12 cellular contexts compared by ENCODE assay signal in the genomic region with DNA sequence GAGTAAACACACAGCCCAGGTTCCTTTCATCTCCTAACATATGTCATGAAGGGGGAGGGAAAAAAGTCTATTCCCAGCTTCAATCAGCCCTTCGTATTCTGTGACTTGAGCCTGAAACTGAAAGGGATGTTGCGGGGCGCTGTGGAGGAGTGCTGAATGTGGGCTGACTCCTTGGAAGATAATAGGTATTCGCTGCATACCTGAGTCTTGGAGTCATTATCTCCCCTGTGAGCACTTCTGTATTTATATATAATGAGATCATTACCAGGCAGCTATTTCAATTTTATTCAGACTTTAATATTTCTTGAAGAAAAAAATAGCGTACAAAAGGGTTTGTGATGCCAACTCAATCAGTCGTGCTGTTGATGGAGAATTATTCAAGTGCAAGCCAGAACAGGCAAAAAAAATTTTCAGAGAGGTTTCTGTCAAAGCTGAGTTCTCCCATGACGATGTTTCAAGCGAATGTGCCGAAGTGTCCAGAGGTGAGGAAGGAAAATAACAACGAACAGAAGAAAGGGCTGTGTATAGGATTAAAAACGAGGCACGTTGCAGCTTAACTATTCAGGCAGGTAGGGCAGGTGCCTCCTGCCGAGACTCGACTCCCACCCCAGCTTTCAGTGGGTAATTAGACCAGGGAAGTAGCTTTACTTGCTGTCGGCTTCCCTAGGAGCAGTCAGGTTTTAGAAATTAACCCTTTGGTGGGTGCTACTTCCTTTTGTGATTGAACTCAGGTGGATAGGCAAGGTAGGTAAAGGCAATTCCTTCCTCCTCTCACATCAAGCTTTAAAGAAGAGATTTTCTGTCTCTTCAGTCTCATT.
DNase-seq lines count a peak whose midpoint lies in the region; TF ChIP-seq lines count a peak whose summit lies in the region.
"Had no signal": no experiment of that assay in that cellular context is flagged by ENCODE, and none has a peak within 500 bp of the region (broad histone marks: within the 10 kb centered on the region; RNA-seq: fewer than 3 reads in every experiment).

No MANE protein-coding gene starts in this region.

- H3K27ac ChIP-seq in HUES48 (ENCODE audit: low read depth, low read length): peak overlapping the region; percentile 58
- H3K27ac ChIP-seq: epithelial cell of prostate, suprapubic skin had no signal

- peak overlapping the region; percentile 55 for H3K4me3 ChIP-seq in HUES48 (ENCODE audit: low read depth, low read length)
- H3K4me3 ChIP-seq: suprapubic skin had no signal

- H3K4me1 Mint-ChIP-seq in osteocyte (ENCODE audit: unreplicated experiment): peaks cover 6% of the 10 kb centered on the region
- H3K4me1 Mint-ChIP-seq in activated T-cell treated with anti-CD3 and anti-CD28 coated beads, Interleukin-2, amount 50 U/mL, for 24 hours (ENCODE audit: low read depth): peaks cover 6% of the 10 kb centered on the region

- no peak overlapping the region for H3K27ac Mint-ChIP-seq in osteocyte (ENCODE audit: unreplicated experiment)
- H3K27ac Mint-ChIP-seq in activated T-cell treated with anti-CD3 and anti-CD28 coated beads, Interleukin-2, amount 50 U/mL, for 24 hours: no peak overlapping the region
- H3K27ac Mint-ChIP-seq: T-helper 1 cell treated with Interleukin-12 subunit alpha and Interleukin-12 subunit beta and Interleukin-4 antibody, amounts not matched to agents 30 μg/mL and 1 μg/mL, for 36 hours had no signal

- no peaks in the 10 kb centered on the region for H3K36me3 ChIP-seq in HUES48 (ENCODE audit: control insufficient read depth, insufficient read depth, low read length)
- H3K36me3 ChIP-seq: suprapubic skin had no signal

- H3K4me1 ChIP-seq in HUES48 (ENCODE audit: control insufficient read depth, insufficient read depth, low read length): peaks cover 17% of the 10 kb centered on the region

- no peaks in the 10 kb centered on the region; the same call in 1 of the 2 replicates for H3K9me3 ChIP-seq in HUES48 (ENCODE audit: control insufficient read depth, insufficient read depth, low read length)
- H3K9me3 ChIP-seq: suprapubic skin had no signal

- H3K36me3 Mint-ChIP-seq in osteocyte (ENCODE audit: unreplicated experiment): no peaks in the 10 kb centered on the region
- no peaks in the 10 kb centered on the region for H3K36me3 Mint-ChIP-seq in activated T-cell treated with anti-CD3 and anti-CD28 coated beads, Interleukin-2, amount 50 U/mL, for 24 hours (ENCODE audit: low read depth)

- H3K9me3 Mint-ChIP-seq in osteocyte (ENCODE audit: unreplicated experiment): no peaks in the 10 kb centered on the region
- no peaks in the 10 kb centered on the region for H3K9me3 Mint-ChIP-seq in activated T-cell treated with anti-CD3 and anti-CD28 coated beads, Interleukin-2, amount 50 U/mL, for 24 hours
- H3K9me3 Mint-ChIP-seq: T-helper 1 cell treated with Interleukin-12 subunit alpha and Interleukin-12 subunit beta and Interleukin-4 antibody, amounts not matched to agents 30 μg/mL and 1 μg/mL, for 36 hours had no signal

- DNase-seq in NCI-H748 treated with DMSO at 0.1 percent for 48 hours (lab: John Stamatoyannopoulos, UW): peak; percentile 63
- DNase-seq in glomerular visceral epithelial cell (ENCODE audit: extremely low spot score): peak; percentile 39
- DNase-seq in putamen (ENCODE audit: low spot score): peak; percentile 73
- DNase-seq in osteocyte (ENCODE audit: extremely low spot score, unreplicated experiment): no peak
- no peak for DNase-seq in NCI-H2029 (lab: John Stamatoyannopoulos, UW)
- DNase-seq in activated T-cell treated with anti-CD3 and anti-CD28 coated beads, Interleukin-2, amount 50 U/mL, for 24 hours: no peak
- DNase-seq: amygdala; NK-92 treated with Interleukin-12 subunit alpha and Interleukin-12 subunit beta, amount 100 ng/mL, for 24 hours had no signal

- no peak overlapping the region for H3K4me3 Mint-ChIP-seq in osteocyte (ENCODE audit: unreplicated experiment)
- H3K4me3 Mint-ChIP-seq in activated T-cell treated with anti-CD3 and anti-CD28 coated beads, Interleukin-2, amount 50 U/mL, for 24 hours: no peak overlapping the region
- H3K4me3 Mint-ChIP-seq: T-helper 1 cell treated with Interleukin-12 subunit alpha and Interleukin-12 subunit beta and Interleukin-4 antibody, amounts not matched to agents 30 μg/mL and 1 μg/mL, for 36 hours had no signal

- TF ChIP-seq CTCF in osteocyte (IDR thresholded peaks at IDR 0.05): no peak

- H3K27me3 ChIP-seq in HUES48 (ENCODE audit: control insufficient read depth, insufficient read depth, low read length): no peaks in the 10 kb centered on the region; the same call in 1 of the 2 replicates

- H3K9ac ChIP-seq in HUES48 (ENCODE audit: low read depth, low read length): no peak overlapping the region

- peaks cover 34% of the 10 kb centered on the region for H3K27me3 Mint-ChIP-seq in osteocyte (ENCODE audit: unreplicated experiment)
- H3K27me3 Mint-ChIP-seq in activated T-cell treated with anti-CD3 and anti-CD28 coated beads, Interleukin-2, amount 50 U/mL, for 24 hours: peaks cover 21% of the 10 kb centered on the region

Comparison
In these comparisons a context has a peak if more than half of its experiments do, and no peak if none do; other contexts are left out.
1. DNase-seq: peak in NCI-H748 treated with DMSO at 0.1 percent for 48 hours (single experiment), glomerular visceral epithelial cell (single experiment) and putamen (single experiment); none in osteocyte (single experiment), NCI-H2029 (single experiment) and activated T-cell treated with anti-CD3 and anti-CD28 coated beads, Interleukin-2, amount 50 U/mL, for 24 hours (single experiment).